9 cellular contexts compared by ENCODE assay signal in the genomic region with DNA sequence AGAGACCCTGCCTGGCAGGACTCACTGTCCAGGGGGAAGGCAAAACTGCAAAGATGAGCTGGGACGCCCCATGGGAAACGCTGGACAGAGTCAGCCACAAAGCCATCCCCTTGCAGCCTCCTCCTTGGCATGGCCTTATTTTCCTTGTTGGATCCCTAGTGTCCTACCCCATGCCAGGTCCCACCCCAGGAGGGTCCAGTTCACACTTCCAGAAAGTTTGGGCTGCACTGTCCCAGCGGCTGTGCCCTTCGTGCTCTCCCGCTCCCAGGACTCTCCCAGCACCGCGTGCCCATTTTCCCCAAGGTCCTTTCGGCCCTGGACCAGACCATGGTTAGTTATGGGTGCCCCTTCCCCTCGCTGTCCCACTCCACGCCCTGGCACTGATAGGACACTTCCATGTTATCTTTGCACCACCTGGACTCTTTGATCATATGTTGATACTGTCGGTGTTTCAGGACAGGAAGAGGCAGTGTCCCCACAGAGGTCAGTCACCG. TPM values are rescaled to one million over a fixed set of nuclear protein-coding genes. Genes with fewer than 3 reads are reported as not detected.
DNase-seq lines count a peak whose midpoint lies in the region; ATAC-seq and TF ChIP-seq lines count a peak whose summit lies in the region.
"Had no signal": no experiment of that assay in that cellular context is flagged by ENCODE, and none has a peak within 500 bp of the region (broad histone marks: within the 10 kb centered on the region; RNA-seq: fewer than 3 reads in every experiment).

No MANE protein-coding gene starts in this region.

- WGBS in gastroesophageal sphincter (ENCODE audit: low coverage in 1 of 2), 2 donors: 77 to 97% methylated on average over 7 to 10 of the region's 12 CpGs
- WGBS in suprapubic skin: 82% methylated on average over 12 of the region's 12 CpGs

- H3K27ac ChIP-seq in gastroesophageal sphincter (peak overlapping the region; percentile 77 to 94 (median 90)), suprapubic skin (peak overlapping the region; percentile 91)

- H3K4me1 Mint-ChIP-seq in T-cell: peaks cover 67 to 75% (median 72%) of the 10 kb centered on the region in 3 donors

- H3K4me3 Mint-ChIP-seq in T-cell: peak overlapping the region; percentile 46 to 81 (median 72)

- H3K4me1 ChIP-seq in gastroesophageal sphincter: peaks cover 0 to 36% (median 3%) of the 10 kb centered on the region in 3 donors
- H3K4me1 ChIP-seq in suprapubic skin: peaks cover 26% of the 10 kb centered on the region

- no peaks in the 10 kb centered on the region for H3K9me3 Mint-ChIP-seq in T-cell

- POLR2A ChIA-PET in T-cell (lab: Charles Lee): interaction anchor here (0.5 to 0.6 kb wide), 2 partner anchors 34 to 672 kb away, joined by 3 to 12 read pairs; no protein-coding TSS in a partner anchor

- no peaks in the 10 kb centered on the region for H3K36me3 ChIP-seq in gastroesophageal sphincter
- no peaks in the 10 kb centered on the region for H3K36me3 ChIP-seq in suprapubic skin

- no peak for TF ChIP-seq POLR2A in gastroesophageal sphincter (IDR thresholded peaks at IDR 0.05)
- TF ChIP-seq POLR2A in suprapubic skin (IDR thresholded peaks at IDR 0.05): no peak

- H3K27me3 ChIP-seq in gastroesophageal sphincter (no peaks in the 10 kb centered on the region), suprapubic skin (no peaks in the 10 kb centered on the region)

- ATAC-seq in T-cell (replicated peaks in 1 of 4) (no peak), gastroesophageal sphincter (no peak), GM18502 (IDR thresholded peaks at IDR 0.05; ENCODE audit: poor library complexity, unreplicated experiment) (no peak)

- H3K27ac Mint-ChIP-seq in T-cell: peak overlapping the region; percentile 95 to 98

- H3K9me3 ChIP-seq in gastroesophageal sphincter (no peaks in the 10 kb centered on the region), suprapubic skin (no peaks in the 10 kb centered on the region)

- peak; percentile 20 for DNase-seq in activated T-cell treated with anti-CD3 and anti-CD28 coated beads, Interleukin-2, amount 50 U/mL, for 1 hour
- no peak for DNase-seq in activated T-cell treated with anti-CD3 and anti-CD28 coated beads for 4 hours
- DNase-seq in T-cell: no peak
- no peak for DNase-seq in suprapubic skin (ENCODE audit: low spot score in 2 of 2)
- no peak for DNase-seq in stimulated activated CD8-positive, alpha-beta memory T cell treated with anti-CD3 and anti-CD28 coated beads, Interleukin-4, amount 100 ng/mL, for 48 hours
- DNase-seq in kidney tubule cell (ENCODE audit: low spot score): no peak
- DNase-seq: stimulated activated CD4-positive, alpha-beta T cell treated with anti-CD3 and anti-CD28 coated beads, Interleukin-2, amount 100 ng/mL, for 24 hours had no signal

- H3K36me3 Mint-ChIP-seq in T-cell: no peaks in the 10 kb centered on the region

- H3K4me3 ChIP-seq in gastroesophageal sphincter (peak overlapping the region in 1 of 2 donors; percentile 59), suprapubic skin (peak overlapping the region; percentile 79)

- H3K27me3 Mint-ChIP-seq in T-cell: no peaks in the 10 kb centered on the region

- TF ChIP-seq CTCF in gastroesophageal sphincter (IDR thresholded peaks at IDR 0.05) (no peak), suprapubic skin (IDR thresholded peaks at IDR 0.05) (no peak)

- TF ChIP-seq EP300 in gastroesophageal sphincter (IDR thresholded peaks at IDR 0.05) (no peak), suprapubic skin (IDR thresholded peaks at IDR 0.05) (no peak)

- CTCF ChIA-PET in T-cell (lab: Charles Lee): interaction anchor here in 1 of 2 donors (0.9 kb wide), 1 partner anchor 60 kb away, joined by 3 read pairs; no protein-coding TSS in a partner anchor

RNA-seq across cellular contexts. Expression of a gene that starts 5.8 kb away (rescaled TPM):
- 10 to 100 TPM in 4 of 5 donors, 1 to 10 TPM in 1; 7.6 to 16.8 (median 15.6) TPM for total RNA-seq in T-cell
- 10 to 100 TPM in 1 of 4 donors, 1 to 10 TPM in 3; 6.6 to 14.2 (median 8.4) TPM for total RNA-seq in gastroesophageal sphincter
- 1 to 10 TPM in 3 of 4 donors, under 1 TPM in 1; 0.95 to 4.5 (median 1.5) TPM for total RNA-seq in suprapubic skin
